ENCODE assay signal across 5 cellular contexts in genomic region chr17:5130687-5131086, GRCh38. TPM values are rescaled to one million over a fixed set of nuclear protein-coding genes. Genes with fewer than 3 reads are reported as not detected.
"Had no signal": no experiment of that assay in that cellular context is flagged by ENCODE, and none has a peak within 500 bp of the region (broad histone marks: within the 10 kb centered on the region; RNA-seq: fewer than 3 reads in every experiment).

No MANE protein-coding gene starts in this region.

RNA-seq across cellular contexts. Expression of gene USP6, which starts 14.9 kb away (rescaled TPM):
- total RNA-seq: body of pancreas, dermis microvascular lymphatic vessel endothelial cell, fibroblast of lung, fibroblast of villous mesenchyme, glomerular endothelial cell had no signal
